Comparison of ENCODE assay signal across 16 cellular contexts in genomic region chr15:100836501-100836900, GRCh38. TPM values are rescaled to one million over a fixed set of nuclear protein-coding genes. Genes with fewer than 3 reads are reported as not detected.
DNase-seq lines count a peak whose midpoint lies in the region; TF ChIP-seq lines count a peak whose summit lies in the region.
"Had no signal": no experiment of that assay in that cellular context is flagged by ENCODE, and none has a peak within 500 bp of the region (broad histone marks: within the 10 kb centered on the region; RNA-seq: fewer than 3 reads in every experiment).

No MANE protein-coding gene starts in this region.

- no peaks in the 10 kb centered on the region for H3K27me3 ChIP-seq in vagina

- no peak for TF ChIP-seq POLR2A in vagina (IDR thresholded peaks at IDR 0.05)

- H3K4me1 ChIP-seq in vagina, result no peaks in the 10 kb centered on the region

- no peak overlapping the region for H3K4me3 Mint-ChIP-seq in type B pancreatic cell
- H3K4me3 Mint-ChIP-seq: B cell; CD4-positive, alpha-beta T cell had no signal

- H3K27me3 Mint-ChIP-seq in type B pancreatic cell, result peaks cover 4% of the 10 kb centered on the region

- H3K9me3 ChIP-seq in vagina, result no peaks in the 10 kb centered on the region

- H3K27ac Mint-ChIP-seq in type B pancreatic cell, result no peak overlapping the region
- H3K27ac Mint-ChIP-seq: B cell; CD4-positive, alpha-beta T cell had no signal

- no peak overlapping the region for H3K4me3 ChIP-seq in fibroblast of the aortic adventitia (ENCODE audit: low read depth, low read length)
- no peak overlapping the region for H3K4me3 ChIP-seq in vagina
- H3K4me3 ChIP-seq: GM12878, K562 had no signal

- no peaks in the 10 kb centered on the region for H3K36me3 ChIP-seq in vagina

- DNase-seq in EH (ENCODE audit: low read depth), result peak; percentile 43
- peak; percentile 76 for DNase-seq in dedifferentiated amniotic fluid mesenchymal stem cell (ENCODE audit: extremely low spot score)
- DNase-seq in fibroblast of the aortic adventitia (ENCODE audit: low read depth), result peak; percentile 12
- DNase-seq in type B pancreatic cell (ENCODE audit: extremely low spot score, unreplicated experiment), result no peak
- DNase-seq in NCI-H2081 (lab: John Stamatoyannopoulos, UW), result no peak
- DNase-seq in vagina (ENCODE audit: extremely low spot score in 2 of 2), result no peak
- DNase-seq: CD4-positive, alpha-beta T cell; DMS153; DMS79; GF-D8; GOT3; H7 had no signal

- no peaks in the 10 kb centered on the region for H3K36me3 Mint-ChIP-seq in type B pancreatic cell

- H3K4me1 Mint-ChIP-seq in type B pancreatic cell (ENCODE audit: unreplicated experiment), result peaks cover 12% of the 10 kb centered on the region
- H3K4me1 Mint-ChIP-seq: B cell had no signal

- intact Hi-C loops in vagina (cut with DNase I), result no loop called here

- TF ChIP-seq CTCF in fibroblast of the aortic adventitia (IDR thresholded peaks at IDR 0.05; ENCODE audit: insufficient read depth, low read length) (no peak), type B pancreatic cell (conservative IDR thresholded peaks at IDR 0.05) (no peak), vagina (IDR thresholded peaks at IDR 0.05) (no peak)

- no peaks in the 10 kb centered on the region for H3K9me3 Mint-ChIP-seq in type B pancreatic cell
- H3K9me3 Mint-ChIP-seq: CD4-positive, alpha-beta T cell had no signal

- H3K27ac ChIP-seq in vagina, result no peak overlapping the region
- H3K27ac ChIP-seq: C4-2B had no signal

RNA-seq across cellular contexts. Expression of gene ALDH1A3, which starts 43.1 kb away (rescaled TPM):
- total RNA-seq in fibroblast of the aortic adventitia (ENCODE audit: low replicate concordance) (189 and 197 TPM in 2 replicates), type B pancreatic cell (ENCODE audit: low replicate concordance) (13.0 and 14.4 TPM in 2 replicates), vagina (62.9 TPM)
- total RNA-seq: B cell; CD4-positive, alpha-beta T cell had no signal

Comparison
In these comparisons a context has a peak if more than half of its experiments do, and no peak if none do; other contexts are left out.
1. DNase-seq: peak in EH (single experiment), dedifferentiated amniotic fluid mesenchymal stem cell (single experiment) and fibroblast of the aortic adventitia (single experiment); none in type B pancreatic cell (single experiment), NCI-H2081 (0 of 2) and vagina (0 of 2).